8 cellular contexts compared by ENCODE assay signal in genomic region chr2:88831792-88832248, GRCh38.
DNase-seq lines count a peak whose midpoint lies in the region; ATAC-seq, FAIRE-seq and TF ChIP-seq lines count a peak whose summit lies in the region.

No MANE protein-coding gene starts in this region.

- 42 to 55% (median 48%) methylated on average over 5 to 7 of the region's 7 CpGs for WGBS in heart left ventricle, 4 donors

- H3K36me3 ChIP-seq in heart left ventricle = no peaks in the 10 kb centered on the region

- no peak overlapping the region for H3K27ac ChIP-seq in heart left ventricle

- TF ChIP-seq POLR2A in GM12892 (IDR thresholded peaks at IDR 0.05; ENCODE audit: low read depth, low read length) (no peak; the same call in none of the 2 replicates), heart left ventricle (IDR thresholded peaks at IDR 0.05) (no peak)

- TF ChIP-seq CTCF in HFF-Myc (IDR thresholded peaks at IDR 0.05; ENCODE audit: low read depth, low read length, missing control alignments) = peak; percentile 90
- peak in 11 of 12 donors; percentile 47 to 72 (median 58) for TF ChIP-seq CTCF in heart left ventricle (IDR thresholded peaks at IDR 0.05)

- peak in 2 of 4 donors; percentile 28 to 44 for ATAC-seq in heart left ventricle

- H3K9me3 ChIP-seq in heart left ventricle = peaks cover 0 to 8% (median 0%) of the 10 kb centered on the region in 12 donors

- H3K4me1 ChIP-seq in heart left ventricle = peaks cover 0 to 14% (median 0%) of the 10 kb centered on the region in 12 donors

- H3K4me3 ChIP-seq in HFF-Myc (replicated peaks; ENCODE audit: low read depth, low read length) = no peak overlapping the region
- H3K4me3 ChIP-seq in heart left ventricle = no peak overlapping the region

- peaks cover 0 to 6% (median 0%) of the 10 kb centered on the region in 9 donors for H3K27me3 ChIP-seq in heart left ventricle

- DNase-seq in AG08395 (ENCODE audit: low spot score) = peak; percentile 6
- DNase-seq in GM12892 (ENCODE audit: insufficient read length) = peak; percentile 29
- no peak for DNase-seq in HFF-Myc (ENCODE audit: extremely low read depth, low read depth)
- DNase-seq in M059J (ENCODE audit: low read depth) = peak; percentile 40
- peak; percentile 20 for DNase-seq in activated CD4-positive, alpha-beta T cell treated with anti-CD3 and anti-CD28 coated beads, Interleukin-2, amount 50 U/mL, for 1 hour
- DNase-seq in heart left ventricle = peak in 3 of 5 donors; percentile 32 to 76 (median 49)
- DNase-seq in stimulated activated CD4-positive, alpha-beta T cell treated with anti-CD3 and anti-CD28 coated beads, Interleukin-2, amount 100 ng/mL, for 4 hours (ENCODE audit: low read depth) = peak; percentile 4
- DNase-seq in T-helper 9 cell = no peak

- FAIRE-seq in GM12892 (lab: Jason Lieb, UNC) = peak; percentile 100

- intact Hi-C loops in heart left ventricle (cut with DNase I) = loop anchor here in 2 of 10 donors (5.0 to 10.0 kb wide), 3 partner anchors 83 to 95 kb away; no protein-coding TSS in a partner anchor

Comparison
In these comparisons a context has a peak if more than half of its experiments do, and no peak if none do; other contexts are left out.
1. DNase-seq: peak in AG08395 (single experiment), GM12892 (single experiment), M059J (single experiment), activated CD4-positive, alpha-beta T cell treated with anti-CD3 and anti-CD28 coated beads, Interleukin-2, amount 50 U/mL, for 1 hour (single experiment), heart left ventricle (3 of 5) and stimulated activated CD4-positive, alpha-beta T cell treated with anti-CD3 and anti-CD28 coated beads, Interleukin-2, amount 100 ng/mL, for 4 hours (single experiment); none in HFF-Myc (single experiment) and T-helper 9 cell (single experiment).